In genomic region chr1:107142370-107142668, GRCh38 we compare ENCODE assay signal across 9 cellular contexts. TPM values are rescaled to one million over a fixed set of nuclear protein-coding genes. Genes with fewer than 3 reads are reported as not detected.
A peak's percentile ranks its signal among the peaks of the same experiment; 100 is the strongest.
DNase-seq lines count a peak whose midpoint lies in the region; ATAC-seq, FAIRE-seq and TF ChIP-seq lines count a peak whose summit lies in the region.
"Had no signal": no experiment of that assay in that cellular context is flagged by ENCODE, and none has a peak within 500 bp of the region (broad histone marks: within the 10 kb centered on the region; RNA-seq: fewer than 3 reads in every experiment).

No MANE protein-coding gene starts in this region.

- in situ Hi-C loops in K562 (cut with MboI), result no loop called here

- H3K4me1 Mint-ChIP-seq in CD4-positive, CD25-positive, alpha-beta regulatory T cell, result peaks cover 0 to 26% (median 14%) of the 10 kb centered on the region in 4 donors
- peaks cover 12 to 17% of the 10 kb centered on the region in 2 donors for H3K4me1 Mint-ChIP-seq in natural killer cell treated with Interleukin-12 subunit alpha and Interleukin-12 subunit beta and Interleukin-15 and Interleukin-18, amount 100 ng/mL, for 72 hours (ENCODE audit: low read depth in 2 of 2)

- no peak overlapping the region for H3K4me3 ChIP-seq in CD4-positive, CD25-positive, alpha-beta regulatory T cell (ENCODE audit: low read depth, low read length)
- no peak overlapping the region for H3K4me3 ChIP-seq in K562
- H3K4me3 ChIP-seq in Peyer's patch, result no peak overlapping the region
- no peak overlapping the region for H3K4me3 ChIP-seq in vagina

- H3K4me1 ChIP-seq in CD4-positive, CD25-positive, alpha-beta regulatory T cell (ENCODE audit: control insufficient read depth, insufficient read depth, low read length, poor library complexity, severe bottlenecking), result peaks cover 20% of the 10 kb centered on the region
- peaks cover 0 to 5% of the 10 kb centered on the region in 2 experiments; a peak in 1 of 5 replicates for H3K4me1 ChIP-seq in K562 (replicated peaks in 1 of 2; ENCODE audit: control insufficient read depth in 2 of 2, insufficient read depth in 2 of 2, low read length in 2 of 2)
- H3K4me1 ChIP-seq in Peyer's patch, result peaks cover 0 to 20% (median 3%) of the 10 kb centered on the region in 4 donors
- H3K4me1 ChIP-seq in vagina, result peaks cover 8% of the 10 kb centered on the region

- H3K9ac ChIP-seq in K562 (ENCODE audit: insufficient read depth in 1 of 2, low read depth in 2 of 2, low read length in 2 of 2), result no peak overlapping the region

- peaks cover 38% of the 10 kb centered on the region for H3K27me3 ChIP-seq in CD4-positive, CD25-positive, alpha-beta regulatory T cell (ENCODE audit: control insufficient read depth, insufficient read depth, low read length)
- no peaks in the 10 kb centered on the region for H3K27me3 ChIP-seq in K562 (ENCODE audit: control insufficient read depth in 2 of 2, insufficient read depth in 2 of 2, low read length in 2 of 2)
- peaks cover 0 to 5% of the 10 kb centered on the region in 2 donors for H3K27me3 ChIP-seq in Peyer's patch
- H3K27me3 ChIP-seq in vagina, result no peaks in the 10 kb centered on the region

- peaks cover 53% of the 10 kb centered on the region for H3K27me3 Mint-ChIP-seq in CD4-positive, CD25-positive, alpha-beta regulatory T cell
- H3K27me3 Mint-ChIP-seq in natural killer cell treated with Interleukin-12 subunit alpha and Interleukin-12 subunit beta and Interleukin-15 and Interleukin-18, amount 100 ng/mL, for 72 hours, result peaks cover 44 to 71% of the 10 kb centered on the region in 2 donors

- no peak overlapping the region for H3K27ac ChIP-seq in CD4-positive, CD25-positive, alpha-beta regulatory T cell (ENCODE audit: insufficient read depth, low read length, poor library complexity, severe bottlenecking)
- H3K27ac ChIP-seq in K562 (ENCODE audit: extremely low read depth, low read depth, low read length) (no peak overlapping the region), Peyer's patch (no peak overlapping the region), vagina (no peak overlapping the region)

- POLR2A ChIA-PET in K562 (lab: Yijun Ruan, JAX), result interaction anchor here (0.7 kb wide), 1 partner anchor 32 kb away, joined by 3 read pairs; no protein-coding TSS in a partner anchor

- CTCF ChIA-PET in K562 (lab: Yijun Ruan, JAX; ENCODE audit: low intra/inter-chr PET ratio), result no interaction called here

- H3K79me2 ChIP-seq in K562 (ENCODE audit: control insufficient read depth, insufficient read depth, low read length), result no peaks in the 10 kb centered on the region

- no peak overlapping the region for H3K4me2 ChIP-seq in K562 (ENCODE audit: insufficient read depth, low read length)

- TF ChIP-seq CTCF in LNCAP (IDR thresholded peaks at IDR 0.05), result 0 out of 2 replicates have a peak, but pooled peaks have one; percentile 4
- TF ChIP-seq CTCF in K562 (IDR thresholded peaks at IDR 0.05 in 2 of 3, conservative IDR thresholded peaks at IDR 0.05 in 1 of 3; ENCODE audit: insufficient read depth in 2 of 3, low read depth in 1 of 3, low read length in 3 of 3), result no peak
- TF ChIP-seq CTCF in Peyer's patch (IDR thresholded peaks at IDR 0.05), result peak in 1 of 6 experiments; percentile 1
- no peak for TF ChIP-seq CTCF in vagina (IDR thresholded peaks at IDR 0.05)

- BruUV-seq in K562 (replicated peaks; lab: Mats Ljungman, UMichigan), result no TSS peak

- H3K4me3 Mint-ChIP-seq in CD4-positive, CD25-positive, alpha-beta regulatory T cell, result peak overlapping the region; percentile 38 to 79 (median 54)
- peak overlapping the region; percentile 68 for H3K4me3 Mint-ChIP-seq in natural killer cell treated with Interleukin-12 subunit alpha and Interleukin-12 subunit beta and Interleukin-15 and Interleukin-18, amount 100 ng/mL, for 72 hours

- peak; percentile 6 for FAIRE-seq in K562 (lab: Jason Lieb, UNC)

- no peaks in the 10 kb centered on the region for H3K36me3 Mint-ChIP-seq in CD4-positive, CD25-positive, alpha-beta regulatory T cell
- peaks cover 7% of the 10 kb centered on the region for H3K36me3 Mint-ChIP-seq in natural killer cell treated with Interleukin-12 subunit alpha and Interleukin-12 subunit beta and Interleukin-15 and Interleukin-18, amount 100 ng/mL, for 72 hours

- H3K9me3 Mint-ChIP-seq in CD4-positive, CD25-positive, alpha-beta regulatory T cell, result peaks cover 0 to 2% (median 0%) of the 10 kb centered on the region in 7 donors
- no peaks in the 10 kb centered on the region for H3K9me3 Mint-ChIP-seq in natural killer cell treated with Interleukin-12 subunit alpha and Interleukin-12 subunit beta and Interleukin-15 and Interleukin-18, amount 100 ng/mL, for 72 hours
- H3K9me3 Mint-ChIP-seq: T-helper 1 cell treated with Interleukin-12 subunit alpha and Interleukin-12 subunit beta and Interleukin-4 antibody, amounts not matched to agents 30 μg/mL and 1 μg/mL, for 36 hours had no signal

- H3K27ac Mint-ChIP-seq in CD4-positive, CD25-positive, alpha-beta regulatory T cell, result no peak overlapping the region
- no peak overlapping the region for H3K27ac Mint-ChIP-seq in natural killer cell treated with Interleukin-12 subunit alpha and Interleukin-12 subunit beta and Interleukin-15 and Interleukin-18, amount 100 ng/mL, for 72 hours
- H3K27ac Mint-ChIP-seq: T-helper 1 cell treated with Interleukin-12 subunit alpha and Interleukin-12 subunit beta and Interleukin-4 antibody, amounts not matched to agents 30 μg/mL and 1 μg/mL, for 36 hours had no signal

- intact Hi-C loops in K562 (cut with micrococcal nuclease) (loop anchor here (10.0 kb wide), 1 partner anchor 98 kb away; no protein-coding TSS in a partner anchor), vagina (cut with DNase I) (no loop called here)

- DNase-seq in CD4-positive, CD25-positive, alpha-beta regulatory T cell, result no peak
- DNase-seq in K562 (ENCODE audit: extremely low read depth in 1 of 4, low spot score in 3 of 4), result no peak
- no peak for DNase-seq in natural killer cell treated with Interleukin-12 subunit alpha and Interleukin-12 subunit beta and Interleukin-15 and Interleukin-18, amount 100 ng/mL, for 72 hours (ENCODE audit: low spot score)
- no peak for DNase-seq in Peyer's patch
- DNase-seq in NCI-H524 (lab: John Stamatoyannopoulos, UW), result no peak
- DNase-seq in vagina (ENCODE audit: extremely low spot score in 2 of 2), result no peak
- DNase-seq in DMS 273 treated with DMSO at 0.1 percent for 48 hours (lab: John Stamatoyannopoulos, UW), result no peak

- no peaks in the 10 kb centered on the region for H3K9me3 ChIP-seq in CD4-positive, CD25-positive, alpha-beta regulatory T cell (ENCODE audit: control insufficient read depth in 2 of 2, low read length in 2 of 2)
- H3K9me3 ChIP-seq in K562 (replicated peaks; ENCODE audit: control insufficient read depth, insufficient read depth, low read depth, low read length), result no peaks in the 10 kb centered on the region
- no peaks in the 10 kb centered on the region for H3K9me3 ChIP-seq in Peyer's patch
- H3K9me3 ChIP-seq in vagina, result no peaks in the 10 kb centered on the region

- H2AFZ ChIP-seq in K562 (ENCODE audit: low read depth, low read length), result no peak overlapping the region

- TF ChIP-seq RAD21 in K562 (CRISPR knock-in tag; conservative IDR thresholded peaks at IDR 0.05 in 1 of 2, IDR thresholded peaks at IDR 0.05 in 1 of 2), result no peak

- no peak for ATAC-seq in CD4-positive, CD25-positive, alpha-beta regulatory T cell (ENCODE audit: low read depth in 2 of 2)
- no peak for ATAC-seq in K562
- no peak for ATAC-seq in natural killer cell treated with Interleukin-12 subunit alpha and Interleukin-12 subunit beta and Interleukin-15 and Interleukin-18, amount 100 ng/mL, for 72 hours

- 0% methylated on average over 2 of the region's 3 CpGs for WGBS in K562 (ENCODE audit: insufficient coverage, low coverage, missing lambda C conversion rate)

- H3K9me1 ChIP-seq in K562 (ENCODE audit: control insufficient read depth, insufficient read depth, low read length), result no peaks in the 10 kb centered on the region

- H3K36me3 ChIP-seq in CD4-positive, CD25-positive, alpha-beta regulatory T cell (ENCODE audit: control insufficient read depth, insufficient read depth, low read length), result no peaks in the 10 kb centered on the region
- no peaks in the 10 kb centered on the region for H3K36me3 ChIP-seq in K562 (ENCODE audit: control insufficient read depth, insufficient read depth, low read length)
- H3K36me3 ChIP-seq in Peyer's patch, result no peaks in the 10 kb centered on the region
- H3K36me3 ChIP-seq in vagina, result no peaks in the 10 kb centered on the region

- TF ChIP-seq POLR2A in K562 (conservative IDR thresholded peaks at IDR 0.05) (no peak), Peyer's patch (IDR thresholded peaks at IDR 0.05) (no peak), vagina (IDR thresholded peaks at IDR 0.05) (no peak)

- H4K20me1 ChIP-seq in K562 (replicated peaks; ENCODE audit: control insufficient read depth, insufficient read depth, low read length), result no peaks in the 10 kb centered on the region

- TF ChIP-seq EP300 in K562 (IDR thresholded peaks at IDR 0.05; ENCODE audit: low read length), result no peak

RNA-seq across cellular contexts. Expression of gene NTNG1, which starts 1.5 kb away (rescaled TPM):
- total RNA-seq in CD4-positive, CD25-positive, alpha-beta regulatory T cell, result not detected
- polyA plus RNA-seq in CD4-positive, CD25-positive, alpha-beta regulatory T cell, result not detected
- not detected in 2 replicates for total RNA-seq in K562 (2011; cell fraction: chromatin; rRNA removed; ENCODE audit: low replicate concordance)
- total RNA-seq in K562 (2011; cell fraction: nucleolus; rRNA removed), result not detected in 2 replicates
- not detected in 2 replicates for total RNA-seq in K562 (2011; cell fraction: nucleoplasm; rRNA removed)
- total RNA-seq in K562 (2014; rRNA removed) (not detected in 2 replicates), K562 (2014; rRNA removed; fragmentation: Illumina TruSeq; extraction: Trizol) (not detected in 2 replicates), K562 (2015; rRNA removed; fragmentation: Illumina TruSeq; extraction: Trizol) (not detected in 2 replicates), K562 (2021) (not detected in 2 replicates), Peyer's patch (10 to 100 TPM in 1 of 4 donors, not detected in 3; 17.3 TPM), vagina (6.6 TPM)
- polyA plus RNA-seq in K562 (2011; rRNA removed) (not detected in 2 replicates), K562 (2014; fragmentation: Illumina TruSeq; extraction: Trizol) (not detected in 2 replicates), K562 (2014; fragmentation: Nextera tagmentation; extraction: Ambion mirVana) (not detected), K562 (2014; rRNA removed) (not detected in 2 replicates)
- polyA plus RNA-seq in K562 (2011; cell fraction: cytosol; rRNA removed), result not detected in 2 replicates
- not detected in 2 replicates for polyA plus RNA-seq in K562 (2011; cell fraction: nucleus; rRNA removed)
- not detected in 2 replicates for polyA plus RNA-seq in K562 (2012)
- polyA minus RNA-seq in K562 (2011; rRNA and poly(A)+ RNA removed), result not detected in 2 replicates
- not detected in 2 replicates for polyA minus RNA-seq in K562 (2011; cell fraction: cytosol; rRNA and poly(A)+ RNA removed)
- polyA minus RNA-seq in K562 (2011; cell fraction: nucleus; rRNA and poly(A)+ RNA removed), result not detected in 2 replicates
- total RNA-seq in natural killer cell treated with Interleukin-12 subunit alpha and Interleukin-12 subunit beta and Interleukin-15 and Interleukin-18, amount 100 ng/mL, for 72 hours, result not detected
